ENCODE assay signal across 24 cellular contexts in the genomic region with DNA sequence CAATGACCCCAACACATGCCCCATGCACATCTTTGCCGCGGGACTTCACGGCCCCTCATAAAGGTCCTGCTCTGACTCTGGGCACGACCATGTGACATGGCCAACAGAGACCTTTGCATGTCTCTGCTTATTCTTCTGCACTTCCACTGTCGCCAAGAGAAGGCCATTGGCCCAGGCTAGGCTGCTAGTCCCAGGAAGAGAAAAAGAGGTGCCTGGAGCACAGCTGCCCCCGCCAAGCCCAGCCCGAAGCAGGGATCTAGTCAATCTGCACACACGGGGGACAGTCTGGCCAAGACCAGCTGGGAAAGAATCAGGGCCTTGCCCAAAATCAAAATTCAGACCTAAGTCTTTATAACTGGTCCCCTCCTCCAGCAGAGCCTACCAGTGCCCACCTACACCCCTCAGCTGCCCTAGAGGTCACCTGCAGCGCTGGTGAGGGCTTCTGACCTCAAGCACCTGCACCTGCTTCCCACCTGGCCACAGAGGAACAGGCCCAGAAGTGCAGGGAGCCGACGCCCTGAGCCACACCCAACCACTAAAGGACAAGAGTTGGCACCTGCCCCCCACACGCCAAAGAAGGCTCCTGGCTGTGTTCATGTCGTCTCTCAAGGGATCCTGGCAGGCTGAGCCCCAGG. TPM values are rescaled to one million over a fixed set of nuclear protein-coding genes. Genes with fewer than 3 reads are reported as not detected.
DNase-seq lines count a peak whose midpoint lies in the region; TF ChIP-seq lines count a peak whose summit lies in the region.
"Had no signal": no experiment of that assay in that cellular context is flagged by ENCODE, and none has a peak within 500 bp of the region (broad histone marks: within the 10 kb centered on the region; RNA-seq: fewer than 3 reads in every experiment).

No MANE protein-coding gene starts in this region.

- WGBS in spleen, 5 donors, result 73 to 88% (median 82%) methylated on average over 11 to 13 of the region's 13 CpGs

- DNase-seq in cardiac septum (ENCODE audit: low spot score) (peak; percentile 51), right atrium auricular region (ENCODE audit: low spot score) (no peak), ascending aorta (ENCODE audit: low spot score in 2 of 2) (peak; percentile 3 to 8), mesenteric fat pad (ENCODE audit: low spot score) (peak; percentile 73), spleen (peak; percentile 58), NCI-H1092 (lab: John Stamatoyannopoulos, UW) (no peak), NCI-H1436 treated with DMSO at 0.1 percent for 48 hours (lab: John Stamatoyannopoulos, UW) (no peak), GM19240 (ENCODE audit: insufficient read length, low spot score) (no peak)
- DNase-seq: CD8-positive, alpha-beta memory T cell; GDM1; GOT3; KBM-7; NCI-H1092 treated with DMSO at 0.1 percent for 48 hours; NCI-H146; NCI-H2227 treated with DMSO at 0.1 percent for 48 hours; NCI-H510A; NCI-H774; NK-92 treated with Interleukin-12 subunit alpha and Interleukin-12 subunit beta, amount 100 ng/mL, for 24 hours had no signal

- H3K36me3 ChIP-seq in right atrium auricular region (no peaks in the 10 kb centered on the region), ascending aorta (no peaks in the 10 kb centered on the region), spleen (no peaks in the 10 kb centered on the region)
- H3K36me3 ChIP-seq: SJSA1 had no signal

- TF ChIP-seq CTCF in right atrium auricular region (IDR thresholded peaks at IDR 0.05) (no peak), ascending aorta (IDR thresholded peaks at IDR 0.05) (no peak), spleen (IDR thresholded peaks at IDR 0.05 in 8 of 11, conservative IDR thresholded peaks at IDR 0.05 in 3 of 11) (no peak)

- H3K4me1 ChIP-seq in right atrium auricular region (no peaks in the 10 kb centered on the region), ascending aorta (no peaks in the 10 kb centered on the region), spleen (peaks cover 0 to 3% (median 0%) of the 10 kb centered on the region in 6 donors)
- H3K4me1 ChIP-seq: SJSA1 had no signal

- no peak for TF ChIP-seq POLR2A in spleen (IDR thresholded peaks at IDR 0.05)

- peaks cover 0 to 14% of the 10 kb centered on the region in 2 donors for H3K9me3 ChIP-seq in right atrium auricular region
- peaks cover 0 to 7% of the 10 kb centered on the region in 2 donors for H3K9me3 ChIP-seq in ascending aorta
- peaks cover 0 to 19% (median 13%) of the 10 kb centered on the region in 8 donors for H3K9me3 ChIP-seq in spleen
- H3K9me3 ChIP-seq: SJSA1 had no signal

- no peaks in the 10 kb centered on the region for H3K27me3 ChIP-seq in right atrium auricular region
- no peaks in the 10 kb centered on the region for H3K27me3 ChIP-seq in ascending aorta
- H3K27me3 ChIP-seq in spleen (replicated peaks in 1 of 7), result peaks cover 0 to 64% (median 7%) of the 10 kb centered on the region in 7 donors

- intact Hi-C loops in cardiac septum (cut with DNase I) (no loop called here), ascending aorta (cut with DNase I) (no loop called here), spleen (cut with DNase I; ENCODE audit: low total_unique reads) (no loop called here)

- H3K27ac ChIP-seq in right atrium auricular region, result no peak overlapping the region
- no peak overlapping the region for H3K27ac ChIP-seq in ascending aorta
- H3K27ac ChIP-seq in spleen, result no peak overlapping the region
- H3K27ac ChIP-seq: C4-2B, HL-60, SJSA1 had no signal

- H3K4me3 ChIP-seq in right atrium auricular region, result no peak overlapping the region
- no peak overlapping the region for H3K4me3 ChIP-seq in ascending aorta
- no peak overlapping the region for H3K4me3 ChIP-seq in spleen
- H3K4me3 ChIP-seq: SJSA1 had no signal

RNA-seq across cellular contexts. Expression of gene SULT4A1, which starts 8.0 kb away (rescaled TPM):
- total RNA-seq in cardiac septum (0.13 TPM), right atrium auricular region (under 1 TPM in 1 of 2 donors, not detected in 1; 0.12 TPM), ascending aorta (not detected), mesenteric fat pad (1.7 TPM), spleen (1 to 10 TPM in 6 of 7 donors, under 1 TPM in 1; 0.70 to 5.1 (median 2.6) TPM)
- polyA plus RNA-seq in spleen, result 1 to 10 TPM in 1 of 3 donors, under 1 TPM in 2; 0.35 to 1.3 (median 0.46) TPM
- total RNA-seq: CD8-positive, alpha-beta memory T cell; HepG2; HT-29; SJSA1 had no signal
- polyA plus RNA-seq: CD8-positive, alpha-beta memory T cell; HepG2 had no signal

RNA-seq across cellular contexts. Expression of gene PNPLA5, which starts 37.5 kb away (rescaled TPM):
- total RNA-seq in cardiac septum (not detected), right atrium auricular region (not detected), ascending aorta (not detected), mesenteric fat pad (not detected), spleen (not detected)
- not detected for polyA plus RNA-seq in spleen
- total RNA-seq: CD8-positive, alpha-beta memory T cell; HepG2; HT-29; Right ventricle myocardium inferior; SJSA1 had no signal
- polyA plus RNA-seq: CD8-positive, alpha-beta memory T cell; HepG2 had no signal

RNA-seq across cellular contexts. Expression of gene EFCAB6, which starts 42.2 kb away (rescaled TPM):
- total RNA-seq in cardiac septum (1.3 TPM), right atrium auricular region (1 to 10 TPM; 1.5 TPM), ascending aorta (8.6 TPM), mesenteric fat pad (1.3 TPM), spleen (1 to 10 TPM in 4 of 7 donors, under 1 TPM in 3; 0.44 to 2.8 (median 1.2) TPM)
- under 1 TPM; 0.07 to 0.19 (median 0.14) TPM for polyA plus RNA-seq in spleen
- total RNA-seq: HepG2 had no signal
- polyA plus RNA-seq: HepG2 had no signal

Comparison
In these comparisons a context has a peak if more than half of its experiments do, and no peak if none do; other contexts are left out.
1. DNase-seq: peak in cardiac septum (single experiment), ascending aorta (2 of 2), mesenteric fat pad (single experiment) and spleen (single experiment); none in right atrium auricular region (single experiment), NCI-H1092 (single experiment), NCI-H1436 treated with DMSO at 0.1 percent for 48 hours (single experiment) and GM19240 (single experiment).